ENCODE assay signal across 24 cellular contexts in the genomic region with DNA sequence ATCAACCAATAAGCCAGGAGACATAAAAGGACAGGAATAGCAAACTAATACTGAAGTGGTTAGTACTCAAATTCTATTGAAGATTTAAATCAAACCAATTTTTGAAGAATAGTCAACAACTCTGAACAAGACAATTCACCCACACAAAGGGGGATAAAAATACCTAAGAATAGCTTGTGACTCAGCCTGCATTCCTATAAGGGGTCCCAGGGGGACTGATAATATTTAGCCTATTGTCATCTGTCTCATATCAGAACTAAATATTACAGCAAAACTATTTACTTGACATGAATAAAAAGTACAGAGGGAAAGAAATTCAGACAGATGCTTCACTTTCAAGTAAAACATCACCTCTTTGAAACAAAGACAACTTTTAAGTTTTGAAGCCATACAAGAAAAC. TPM values are rescaled to one million over a fixed set of nuclear protein-coding genes. Genes with fewer than 3 reads are reported as not detected.
DNase-seq lines count a peak whose midpoint lies in the region; ATAC-seq and TF ChIP-seq lines count a peak whose summit lies in the region.
"Had no signal": no experiment of that assay in that cellular context is flagged by ENCODE, and none has a peak within 500 bp of the region (broad histone marks: within the 10 kb centered on the region; RNA-seq: fewer than 3 reads in every experiment).

No MANE protein-coding gene starts in this region.

- peak overlapping the region; percentile 79 for H3K27ac Mint-ChIP-seq in stimulated activated memory B cell treated with anti-CD40 and anti-IgM and Interleukin-4, amounts not matched to agents 10 μg/mL and 1 μg/mL and 100 μg/mL, for 72 hours
- H3K27ac Mint-ChIP-seq: activated CD4-positive, alpha-beta T cell treated with anti-CD3 and anti-CD28 coated beads, Interleukin-2, amount 10 ng/mL, durations not matched to agents 24 days and 14 days; activated naive CD8-positive, alpha-beta T cell treated with anti-CD3 and anti-CD28 coated beads, Interleukin-2, amount 10 ng/mL, durations not matched to agents 7 days and 5 days; activated T-helper 1 cell treated with anti-CD3 and anti-CD28 coated beads, Interleukin-12 subunit alpha, Interleukin-12 subunit beta, Interleukin-2, Interleukin-4 antibody, amounts not matched to agents 30 ng/mL and 10 ng/mL and 1 ng/mL, durations not matched to agents 14 hours and 24 hours and 36 hours; T-helper 17 cell had no signal

- H3K9me3 ChIP-seq in cardiac muscle cell (ENCODE audit: low read depth): no peaks in the 10 kb centered on the region
- no peaks in the 10 kb centered on the region for H3K9me3 ChIP-seq in right atrium auricular region
- H3K9me3 ChIP-seq: body of pancreas, Caco-2, esophagus squamous epithelium, SJSA1, stomach, transverse colon had no signal

- H3K36me3 ChIP-seq in cardiac muscle cell (no peaks in the 10 kb centered on the region), right atrium auricular region (no peaks in the 10 kb centered on the region)
- H3K36me3 ChIP-seq: esophagus squamous epithelium, SJSA1, stomach, transverse colon had no signal

- H3K27me3 Mint-ChIP-seq in stimulated activated memory B cell treated with anti-CD40 and anti-IgM and Interleukin-4, amounts not matched to agents 10 μg/mL and 1 μg/mL and 100 μg/mL, for 72 hours: no peaks in the 10 kb centered on the region
- H3K27me3 Mint-ChIP-seq: activated CD4-positive, alpha-beta T cell treated with anti-CD3 and anti-CD28 coated beads, Interleukin-2, amount 10 ng/mL, durations not matched to agents 24 days and 14 days; activated naive CD8-positive, alpha-beta T cell treated with anti-CD3 and anti-CD28 coated beads, Interleukin-2, amount 10 ng/mL, durations not matched to agents 7 days and 5 days; T-helper 17 cell had no signal

- H3K4me3 Mint-ChIP-seq in stimulated activated memory B cell treated with anti-CD40 and anti-IgM and Interleukin-4, amounts not matched to agents 10 μg/mL and 1 μg/mL and 100 μg/mL, for 72 hours: peak overlapping the region; percentile 44
- H3K4me3 Mint-ChIP-seq: activated CD4-positive, alpha-beta T cell treated with anti-CD3 and anti-CD28 coated beads, Interleukin-2, amount 10 ng/mL, durations not matched to agents 24 days and 14 days; activated naive CD8-positive, alpha-beta T cell treated with anti-CD3 and anti-CD28 coated beads, Interleukin-2, amount 10 ng/mL, durations not matched to agents 7 days and 5 days; activated T-helper 1 cell treated with anti-CD3 and anti-CD28 coated beads, Interleukin-12 subunit alpha, Interleukin-12 subunit beta, Interleukin-2, Interleukin-4 antibody, amounts not matched to agents 30 ng/mL and 10 ng/mL and 1 ng/mL, durations not matched to agents 14 hours and 24 hours and 36 hours; T-helper 17 cell had no signal

- H3K4me1 ChIP-seq in cardiac muscle cell (ENCODE audit: low read depth): peaks cover 29% of the 10 kb centered on the region
- H3K4me1 ChIP-seq in right atrium auricular region: peaks cover 0 to 63% of the 10 kb centered on the region in 2 donors

- DNase-seq in cardiac muscle cell (ENCODE audit: low read depth in 1 of 2, low spot score in 1 of 2): peak in 1 of 2 donors; percentile 24
- DNase-seq in right atrium auricular region (ENCODE audit: low spot score): no peak
- DNase-seq in SK-MEL-5 (ENCODE audit: low read depth, low spot score): peak; percentile 27
- peak; percentile 46 for DNase-seq in fibroblast of pulmonary artery (ENCODE audit: low read depth)
- no peak for DNase-seq in activated gamma-delta T cell treated with Interleukin-2 at 50 U/mL for 16 hours
- DNase-seq: activated CD4-positive, alpha-beta T cell treated with anti-CD3 and anti-CD28 coated beads, Interleukin-2, amount 10 ng/mL, durations not matched to agents 24 days and 14 days; activated naive CD8-positive, alpha-beta T cell treated with anti-CD3 and anti-CD28 coated beads, Interleukin-2, amount 10 ng/mL, durations not matched to agents 7 days and 5 days; body of pancreas; Caco-2; DND-41; esophagus squamous epithelium; GOT3; kidney glomerular epithelial cell; NCI-H1092 treated with DMSO at 0.1 percent for 48 hours; NCI-H2029 treated with DMSO at 0.1 percent for 48 hours; stimulated activated CD4-positive, alpha-beta T cell treated with anti-CD3 and anti-CD28 coated beads, Interleukin-4, amount 100 ng/mL, for 1 hour; stomach; T-helper 17 cell; transverse colon had no signal

- H3K4me3 ChIP-seq in cardiac muscle cell (no peak overlapping the region), right atrium auricular region (no peak overlapping the region), fibroblast of pulmonary artery (replicated peaks; ENCODE audit: low read depth, low read length) (no peak overlapping the region)
- H3K4me3 ChIP-seq: body of pancreas, esophagus squamous epithelium, SJSA1, stomach, transverse colon had no signal

- H3K9me3 Mint-ChIP-seq in stimulated activated memory B cell treated with anti-CD40 and anti-IgM and Interleukin-4, amounts not matched to agents 10 μg/mL and 1 μg/mL and 100 μg/mL, for 72 hours: peaks cover 4% of the 10 kb centered on the region
- H3K9me3 Mint-ChIP-seq: activated CD4-positive, alpha-beta T cell treated with anti-CD3 and anti-CD28 coated beads, Interleukin-2, amount 10 ng/mL, durations not matched to agents 24 days and 14 days; activated naive CD8-positive, alpha-beta T cell treated with anti-CD3 and anti-CD28 coated beads, Interleukin-2, amount 10 ng/mL, durations not matched to agents 7 days and 5 days; activated T-helper 1 cell treated with anti-CD3 and anti-CD28 coated beads, Interleukin-12 subunit alpha, Interleukin-12 subunit beta, Interleukin-2, Interleukin-4 antibody, amounts not matched to agents 30 ng/mL and 10 ng/mL and 1 ng/mL, durations not matched to agents 14 hours and 24 hours and 36 hours had no signal

- H3K4me1 Mint-ChIP-seq in stimulated activated memory B cell treated with anti-CD40 and anti-IgM and Interleukin-4, amounts not matched to agents 10 μg/mL and 1 μg/mL and 100 μg/mL, for 72 hours: peaks cover 78% of the 10 kb centered on the region

- in situ Hi-C loops in SK-MEL-5 (cut with HindIII; ENCODE audit: low pct_unique_long_range_greater_than_20kb, low sequenced_read_pairs): no loop called here

- ATAC-seq in stimulated activated memory B cell treated with anti-CD40 and anti-IgM and Interleukin-4, amounts not matched to agents 10 μg/mL and 1 μg/mL and 100 μg/mL, for 72 hours: no peak
- ATAC-seq in HG02610 (IDR thresholded peaks at IDR 0.05; ENCODE audit: unreplicated experiment) (no peak), HG03095 (IDR thresholded peaks at IDR 0.05; ENCODE audit: unreplicated experiment) (no peak)
- ATAC-seq: body of pancreas, T-helper 17 cell had no signal

- H3K27me3 ChIP-seq in cardiac muscle cell: no peaks in the 10 kb centered on the region
- no peaks in the 10 kb centered on the region for H3K27me3 ChIP-seq in right atrium auricular region
- H3K27me3 ChIP-seq: body of pancreas, esophagus squamous epithelium, SJSA1, stomach, transverse colon had no signal

- H3K27ac ChIP-seq in cardiac muscle cell: peak overlapping the region; percentile 4
- peak overlapping the region in 1 of 2 donors; percentile 46 for H3K27ac ChIP-seq in right atrium auricular region
- H3K27ac ChIP-seq: esophagus squamous epithelium, SJSA1, stomach, transverse colon had no signal

- peaks cover 21% of the 10 kb centered on the region for H3K36me3 Mint-ChIP-seq in stimulated activated memory B cell treated with anti-CD40 and anti-IgM and Interleukin-4, amounts not matched to agents 10 μg/mL and 1 μg/mL and 100 μg/mL, for 72 hours

- TF ChIP-seq CTCF in cardiac muscle cell (IDR thresholded peaks at IDR 0.05; ENCODE audit: low read depth, low read length) (no peak), right atrium auricular region (IDR thresholded peaks at IDR 0.05) (no peak), fibroblast of pulmonary artery (IDR thresholded peaks at IDR 0.05; ENCODE audit: low read length, missing control alignments) (no peak)

RNA-seq across cellular contexts. Expression of a gene that starts 7.7 kb away (rescaled TPM):
- total RNA-seq in cardiac muscle cell: 20.4 and 22.8 TPM in 2 replicates
- polyA plus RNA-seq in cardiac muscle cell: 20.0 and 22.3 TPM in 2 replicates
- total RNA-seq in right atrium auricular region: 10 to 100 TPM; 40.1 to 40.4 TPM
- total RNA-seq in SK-MEL-5 (2014; rRNA removed; shearing (Covaris generic)): 29.7 and 39.5 TPM in 2 replicates
- 38.4 and 41.8 TPM in 2 replicates for polyA plus RNA-seq in SK-MEL-5 (2015; cell fraction: cytosol; rRNA removed)
- 90.5 and 116 TPM in 2 replicates for polyA plus RNA-seq in SK-MEL-5 (2015; cell fraction: nucleus; rRNA removed)

Comparison
In these comparisons a context has a peak if more than half of its experiments do, and no peak if none do; other contexts are left out.
1. DNase-seq: peak in SK-MEL-5 (single experiment) and fibroblast of pulmonary artery (single experiment); none in right atrium auricular region (single experiment) and activated gamma-delta T cell treated with Interleukin-2 at 50 U/mL for 16 hours (single experiment).